ENCODE assay signal across 1 cellular context in genomic region chrX:134736351-134736750, GRCh38.
TF ChIP-seq lines count a peak whose summit lies in the region.

No MANE protein-coding gene starts in this region.

TF ChIP-seq in A549, 52 proteins besides CTCF, POLR2A, EP300 and RAD21 (continued from another document):
- TF ChIP-seq BCL3 (IDR thresholded peaks at IDR 0.05) = no peak
- no peak for TF ChIP-seq MAZ (IDR thresholded peaks at IDR 0.05; ENCODE audit: borderline replicate concordance, low read depth, low read length)
- no peak for TF ChIP-seq ZNF302 (CRISPR knock-in tag; IDR thresholded peaks at IDR 0.05)
- TF ChIP-seq RARB (CRISPR knock-in tag; IDR thresholded peaks at IDR 0.05) = no peak
- no peak for TF ChIP-seq NFE2L2 (conservative IDR thresholded peaks at IDR 0.05; ENCODE audit: low read length)
- TF ChIP-seq RCOR1 (IDR thresholded peaks at IDR 0.05; ENCODE audit: low read depth, low read length) = no peak
- no peak for TF ChIP-seq USF2 (IDR thresholded peaks at IDR 0.05)
- TF ChIP-seq SREBF2 (IDR thresholded peaks at IDR 0.05) = no peak
- TF ChIP-seq MAFK (IDR thresholded peaks at IDR 0.05; ENCODE audit: partially characterized antibody) = no peak
